1 cellular context compared by ENCODE assay signal in genomic region chr21:45537746-45538291, GRCh38.
TF ChIP-seq lines count a peak whose summit lies in the region.

No MANE protein-coding gene starts in this region.

TF ChIP-seq in HepG2, 621 proteins besides CTCF, POLR2A, EP300 and RAD21:
- TF ChIP-seq, protein P1, sequence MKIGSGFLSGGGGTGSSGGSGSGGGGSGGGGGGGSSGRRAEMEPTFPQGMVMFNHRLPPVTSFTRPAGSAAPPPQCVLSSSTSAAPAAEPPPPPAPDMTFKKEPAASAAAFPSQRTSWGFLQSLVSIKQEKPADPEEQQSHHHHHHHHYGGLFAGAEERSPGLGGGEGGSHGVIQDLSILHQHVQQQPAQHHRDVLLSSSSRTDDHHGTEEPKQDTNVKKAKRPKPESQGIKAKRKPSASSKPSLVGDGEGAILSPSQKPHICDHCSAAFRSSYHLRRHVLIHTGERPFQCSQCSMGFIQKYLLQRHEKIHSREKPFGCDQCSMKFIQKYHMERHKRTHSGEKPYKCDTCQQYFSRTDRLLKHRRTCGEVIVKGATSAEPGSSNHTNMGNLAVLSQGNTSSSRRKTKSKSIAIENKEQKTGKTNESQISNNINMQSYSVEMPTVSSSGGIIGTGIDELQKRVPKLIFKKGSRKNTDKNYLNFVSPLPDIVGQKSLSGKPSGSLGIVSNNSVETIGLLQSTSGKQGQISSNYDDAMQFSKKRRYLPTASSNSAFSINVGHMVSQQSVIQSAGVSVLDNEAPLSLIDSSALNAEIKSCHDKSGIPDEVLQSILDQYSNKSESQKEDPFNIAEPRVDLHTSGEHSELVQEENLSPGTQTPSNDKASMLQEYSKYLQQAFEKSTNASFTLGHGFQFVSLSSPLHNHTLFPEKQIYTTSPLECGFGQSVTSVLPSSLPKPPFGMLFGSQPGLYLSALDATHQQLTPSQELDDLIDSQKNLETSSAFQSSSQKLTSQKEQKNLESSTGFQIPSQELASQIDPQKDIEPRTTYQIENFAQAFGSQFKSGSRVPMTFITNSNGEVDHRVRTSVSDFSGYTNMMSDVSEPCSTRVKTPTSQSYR (CRISPR knock-in tag; IDR thresholded peaks at IDR 0.05; ENCODE audit: borderline replicate concordance) = no peak
- TF ChIP-seq RBFOX2 (IDR thresholded peaks at IDR 0.05; ENCODE audit: low read depth, low read length) (peak; percentile 8; the same call in 1 of the 2 replicates), RARG (CRISPR knock-in tag; IDR thresholded peaks at IDR 0.05; ENCODE audit: low read depth) (no peak), NFIB (CRISPR knock-in tag; IDR thresholded peaks at IDR 0.05; ENCODE audit: borderline replicate concordance) (no peak), IRF2 (CRISPR knock-in tag; IDR thresholded peaks at IDR 0.05) (no peak), ZNF329 (CRISPR knock-in tag; IDR thresholded peaks at IDR 0.05; ENCODE audit: low read depth) (no peak), ZNF713 (CRISPR knock-in tag; IDR thresholded peaks at IDR 0.05) (no peak), THAP11 (CRISPR knock-in tag; IDR thresholded peaks at IDR 0.05) (no peak), ZNF598 (CRISPR knock-in tag; IDR thresholded peaks at IDR 0.05; ENCODE audit: borderline replicate concordance) (no peak), ZSCAN25 (CRISPR knock-in tag; IDR thresholded peaks at IDR 0.05) (no peak), MTF2 (CRISPR knock-in tag; IDR thresholded peaks at IDR 0.05; ENCODE audit: borderline replicate concordance) (no peak), PHF5A (CRISPR knock-in tag; IDR thresholded peaks at IDR 0.05; ENCODE audit: low read depth, unreplicated experiment) (no peak), HNRNPLL (IDR thresholded peaks at IDR 0.05; ENCODE audit: low read depth, low read length, poor library complexity, severe bottlenecking) (peak; percentile 21)
- TF ChIP-seq, protein P2, sequence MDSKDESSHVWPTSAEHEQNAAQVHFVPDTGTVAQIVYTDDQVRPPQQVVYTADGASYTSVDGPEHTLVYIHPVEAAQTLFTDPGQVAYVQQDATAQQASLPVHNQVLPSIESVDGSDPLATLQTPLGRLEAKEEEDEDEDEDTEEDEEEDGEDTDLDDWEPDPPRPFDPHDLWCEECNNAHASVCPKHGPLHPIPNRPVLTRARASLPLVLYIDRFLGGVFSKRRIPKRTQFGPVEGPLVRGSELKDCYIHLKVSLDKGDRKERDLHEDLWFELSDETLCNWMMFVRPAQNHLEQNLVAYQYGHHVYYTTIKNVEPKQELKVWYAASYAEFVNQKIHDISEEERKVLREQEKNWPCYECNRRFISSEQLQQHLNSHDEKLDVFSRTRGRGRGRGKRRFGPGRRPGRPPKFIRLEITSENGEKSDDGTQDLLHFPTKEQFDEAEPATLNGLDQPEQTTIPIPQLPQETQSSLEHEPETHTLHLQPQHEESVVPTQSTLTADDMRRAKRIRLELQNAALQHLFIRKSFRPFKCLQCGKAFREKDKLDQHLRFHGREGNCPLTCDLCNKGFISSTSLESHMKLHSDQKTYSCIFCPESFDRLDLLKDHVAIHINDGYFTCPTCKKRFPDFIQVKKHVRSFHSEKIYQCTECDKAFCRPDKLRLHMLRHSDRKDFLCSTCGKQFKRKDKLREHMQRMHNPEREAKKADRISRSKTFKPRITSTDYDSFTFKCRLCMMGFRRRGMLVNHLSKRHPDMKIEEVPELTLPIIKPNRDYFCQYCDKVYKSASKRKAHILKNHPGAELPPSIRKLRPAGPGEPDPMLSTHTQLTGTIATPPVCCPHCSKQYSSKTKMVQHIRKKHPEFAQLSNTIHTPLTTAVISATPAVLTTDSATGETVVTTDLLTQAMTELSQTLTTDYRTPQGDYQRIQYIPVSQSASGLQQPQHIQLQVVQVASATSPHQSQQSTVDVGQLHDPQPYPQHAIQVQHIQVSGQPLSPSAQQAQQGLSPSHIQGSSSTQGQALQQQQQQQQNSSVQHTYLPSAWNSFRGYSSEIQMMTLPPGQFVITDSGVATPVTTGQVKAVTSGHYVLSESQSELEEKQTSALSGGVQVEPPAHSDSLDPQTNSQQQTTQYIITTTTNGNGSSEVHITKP (CRISPR knock-in tag; IDR thresholded peaks at IDR 0.05; ENCODE audit: low read depth) = no peak
TF ChIP-seq in HepG2: peak in this region for 2.
